ENCODE assay signal across 10 cellular contexts in the genomic region with DNA sequence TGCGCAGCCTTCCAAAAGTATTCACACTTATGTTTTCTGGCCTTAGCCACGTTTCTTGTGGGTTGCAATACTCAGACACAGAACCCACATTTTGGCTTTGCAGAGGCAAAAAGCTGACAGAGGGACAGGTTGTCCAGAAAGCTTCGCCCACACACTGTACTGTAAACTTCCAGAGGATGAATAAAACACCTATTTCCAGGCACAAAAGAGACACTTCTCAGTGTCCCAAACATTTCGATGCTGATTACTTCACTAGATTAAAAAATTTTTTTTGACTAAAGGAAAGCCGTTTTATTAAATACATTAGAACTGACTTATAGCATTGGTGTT. TPM values are rescaled to one million over a fixed set of nuclear protein-coding genes. Genes with fewer than 3 reads are reported as not detected.
DNase-seq lines count a peak whose midpoint lies in the region; ATAC-seq, FAIRE-seq and TF ChIP-seq lines count a peak whose summit lies in the region.
"Had no signal": no experiment of that assay in that cellular context is flagged by ENCODE, and none has a peak within 500 bp of the region (broad histone marks: within the 10 kb centered on the region; RNA-seq: fewer than 3 reads in every experiment).

No MANE protein-coding gene starts in this region.

- DNase-seq in stimulated activated naive CD8-positive, alpha-beta T cell treated with anti-CD3 and anti-CD28 coated beads, Interleukin-15, Interleukin-2, amounts not matched to agents 100 U/mL and 50 U/mL, for 24 hours, result no peak
- DNase-seq in GM12878 (ENCODE audit: low read depth, low spot score) (peak; percentile 15), NCI-H526 treated with DMSO at 0.1 percent for 48 hours (lab: John Stamatoyannopoulos, UW) (no peak), SKM-1 (lab: John Stamatoyannopoulos, UW; ENCODE audit: unreplicated experiment) (no peak)
- DNase-seq: NCI-H446 treated with DMSO at 0.1 percent for 48 hours had no signal

- H3K27me3 ChIP-seq in GM12878 (replicated peaks in 1 of 2; ENCODE audit: control insufficient read depth in 2 of 2, insufficient read depth in 2 of 2, low read length in 1 of 2) (no peaks in the 10 kb centered on the region), mucosa of rectum (ENCODE audit: control insufficient read depth in 2 of 2, insufficient read depth in 2 of 2, low read length in 2 of 2) (no peaks in the 10 kb centered on the region)
- H3K27me3 ChIP-seq: SJSA1 had no signal

- no peak overlapping the region for H3K4me2 ChIP-seq in GM12878 (ENCODE audit: control insufficient read depth, insufficient read depth)

- H3K4me1 Mint-ChIP-seq in stimulated activated naive CD8-positive, alpha-beta T cell treated with anti-CD3 and anti-CD28 coated beads, Interleukin-15, Interleukin-2, amounts not matched to agents 100 ng/mL and 50 ng/mL, for 24 hours (ENCODE audit: low read depth), result peaks cover 16% of the 10 kb centered on the region

- no peak for ATAC-seq in stimulated activated naive CD8-positive, alpha-beta T cell treated with anti-CD3 and anti-CD28 coated beads, Interleukin-15, Interleukin-2, amounts not matched to agents 100 U/mL and 50 U/mL, for 24 hours
- ATAC-seq in GM12878, result no peak
- no peak for ATAC-seq in HG03571 (IDR thresholded peaks at IDR 0.05; ENCODE audit: unreplicated experiment)
- ATAC-seq in HG03095 (IDR thresholded peaks at IDR 0.05; ENCODE audit: unreplicated experiment), result no peak

- no peak for TF ChIP-seq CTCF in GM12878 (IDR thresholded peaks at IDR 0.05 in 2 of 3, conservative IDR thresholded peaks at IDR 0.05 in 1 of 3; ENCODE audit: control insufficient read depth in 2 of 3, extremely low read depth in 1 of 3, insufficient read depth in 1 of 3, low read depth in 3 of 3, low read length in 3 of 3)

- SMC1A ChIA-PET in GM12878 (lab: Charles Lee; ENCODE audit: uncharacterized antibody, unreplicated experiment), result interaction anchor here (0.7 to 1.3 kb wide), 4 partner anchors 34 to 74 kb away, joined by 3 to 4 read pairs (median 3); a partner anchor contains a TSS

- FAIRE-seq in GM12878 (lab: Jason Lieb, UNC), result no peak

- BruUV-seq in GM12878 (replicated peaks; lab: Mats Ljungman, UMichigan), result no TSS peak

- POLR2A ChIA-PET in GM12878 (lab: Charles Lee), result interaction anchor here (0.6 to 0.8 kb wide), 2 partner anchors 29 to 486 kb away, joined by 3 to 5 read pairs; no protein-coding TSS in a partner anchor

- H3K36me3 ChIP-seq in GM12878 (ENCODE audit: control insufficient read depth in 2 of 2, insufficient read depth in 2 of 2, low read length in 1 of 2) (no peaks in the 10 kb centered on the region), mucosa of rectum (ENCODE audit: control insufficient read depth in 2 of 2, insufficient read depth in 2 of 2, low read length in 2 of 2) (no peaks in the 10 kb centered on the region)
- H3K36me3 ChIP-seq: SJSA1 had no signal

- H3K9ac ChIP-seq in GM12878 (ENCODE audit: control insufficient read depth, insufficient read depth, low read length), result no peak overlapping the region
- H3K9ac ChIP-seq in mucosa of rectum (ENCODE audit: low read depth in 1 of 2, low read length in 2 of 2), result no peak overlapping the region

- peak overlapping the region; percentile 41 for H3K4me3 Mint-ChIP-seq in stimulated activated naive CD8-positive, alpha-beta T cell treated with anti-CD3 and anti-CD28 coated beads, Interleukin-15, Interleukin-2, amounts not matched to agents 100 ng/mL and 50 ng/mL, for 24 hours

- H3K27ac ChIP-seq in GM12878 (ENCODE audit: control insufficient read depth, insufficient read depth), result no peak overlapping the region
- no peak overlapping the region for H3K27ac ChIP-seq in mucosa of rectum (ENCODE audit: low read depth in 2 of 2, low read length in 2 of 2)
- H3K27ac ChIP-seq: SJSA1 had no signal

- no peaks in the 10 kb centered on the region for H3K4me1 ChIP-seq in GM12878 (ENCODE audit: control insufficient read depth, insufficient read depth, low read length)
- peaks cover 3 to 7% of the 10 kb centered on the region in 2 donors for H3K4me1 ChIP-seq in mucosa of rectum (ENCODE audit: control insufficient read depth in 2 of 2, insufficient read depth in 2 of 2, low read length in 2 of 2)

- TF ChIP-seq RAD21 in GM12878 (IDR thresholded peaks at IDR 0.05; ENCODE audit: insufficient read depth, low read depth, low read length), result no peak

- intact Hi-C loops in GM12878 (cut with micrococcal nuclease; ENCODE audit: unreplicated experiment), result loop anchor here (1.0 kb wide), 1 partner anchor 68 kb away; no protein-coding TSS in a partner anchor

- H3K36me3 Mint-ChIP-seq in stimulated activated naive CD8-positive, alpha-beta T cell treated with anti-CD3 and anti-CD28 coated beads, Interleukin-15, Interleukin-2, amounts not matched to agents 100 ng/mL and 50 ng/mL, for 24 hours (ENCODE audit: low read depth), result no peaks in the 10 kb centered on the region

- peaks cover 4% of the 10 kb centered on the region for H3K27me3 Mint-ChIP-seq in stimulated activated naive CD8-positive, alpha-beta T cell treated with anti-CD3 and anti-CD28 coated beads, Interleukin-15, Interleukin-2, amounts not matched to agents 100 ng/mL and 50 ng/mL, for 24 hours

- in situ Hi-C loops in GM12878 (cut with MboI), result no loop called here

- peak overlapping the region; percentile 59 for H3K27ac Mint-ChIP-seq in stimulated activated naive CD8-positive, alpha-beta T cell treated with anti-CD3 and anti-CD28 coated beads, Interleukin-15, Interleukin-2, amounts not matched to agents 100 ng/mL and 50 ng/mL, for 24 hours

- no peak for TF ChIP-seq EP300 in GM12878 (IDR thresholded peaks at IDR 0.05; ENCODE audit: borderline replicate concordance in 1 of 2, control insufficient read depth in 1 of 2, low read depth in 2 of 2, low read length in 2 of 2)

- RAD21 ChIA-PET in GM12878 (lab: Charles Lee; ENCODE audit: unreplicated experiment), result interaction anchor here (0.6 to 1.3 kb wide), 9 partner anchors 19 to 267 kb away, joined by 3 to 5 read pairs (median 3); a partner anchor contains a TSS

- H3K4me3 ChIP-seq in GM12878 (no peak overlapping the region), mucosa of rectum (ENCODE audit: low read length in 2 of 2) (peak overlapping the region; percentile 43 to 60)
- H3K4me3 ChIP-seq: SJSA1 had no signal

- no peaks in the 10 kb centered on the region for H3K9me3 Mint-ChIP-seq in stimulated activated naive CD8-positive, alpha-beta T cell treated with anti-CD3 and anti-CD28 coated beads, Interleukin-15, Interleukin-2, amounts not matched to agents 100 ng/mL and 50 ng/mL, for 24 hours

- CTCF ChIA-PET in GM12878 (lab: Yijun Ruan, JAX), result interaction anchor here (0.6 to 1.8 kb wide), 23 partner anchors 10 to 229 kb away, joined by 3 to 18 read pairs (median 4); a partner anchor contains a TSS

- no peaks in the 10 kb centered on the region for H3K79me2 ChIP-seq in GM12878 (ENCODE audit: control insufficient read depth, insufficient read depth, low read length)

- WGBS in GM12878 (ENCODE audit: insufficient coverage, insufficient replicate concordance, low lambda C conversion rate, missing lambda C conversion rate), result 26% methylated on average over 5 of the region's 5 CpGs

- no peak for TF ChIP-seq POLR2A in GM12878 (IDR thresholded peaks at IDR 0.05; ENCODE audit: low read depth, low read length)

- H2AFZ ChIP-seq in GM12878 (ENCODE audit: control insufficient read depth, low read depth, low read length), result no peak overlapping the region

- no peaks in the 10 kb centered on the region for H4K20me1 ChIP-seq in GM12878 (ENCODE audit: control insufficient read depth, insufficient read depth)

- H3K9me3 ChIP-seq in GM12878 (replicated peaks; ENCODE audit: control insufficient read depth, insufficient read depth, low read length), result no peaks in the 10 kb centered on the region
- H3K9me3 ChIP-seq in mucosa of rectum (ENCODE audit: control insufficient read depth in 2 of 2, low read length in 2 of 2), result no peaks in the 10 kb centered on the region
- H3K9me3 ChIP-seq: SJSA1 had no signal

TF ChIP-seq in GM12878, 131 proteins besides CTCF, POLR2A, EP300 and RAD21 (continues in another document):
- TF ChIP-seq MXI1 (IDR thresholded peaks at IDR 0.05; ENCODE audit: low read depth, low read length) (no peak), BHLHE40 (IDR thresholded peaks at IDR 0.05; ENCODE audit: borderline replicate concordance in 1 of 2, low read depth in 2 of 2, low read length in 1 of 2) (peak; percentile 40 to 73; a peak in 2 of 4 replicates)

RNA-seq across cellular contexts. Expression of a gene that starts 28.0 kb away (rescaled TPM):
- 14.7 and 18.0 TPM in 2 replicates for total RNA-seq in GM12878 (2013; cell fraction: nucleolus; rRNA removed)
- 6.7 and 8.8 TPM in 2 replicates for total RNA-seq in GM12878 (2014; rRNA removed)
- total RNA-seq in GM12878 (2014; rRNA removed; fragmentation: Illumina TruSeq; extraction: Trizol), result 9.0 and 10.6 TPM in 2 replicates
- total RNA-seq in GM12878 (2021), result 5.2 and 5.8 TPM in 2 replicates
- 2.3 TPM for polyA plus RNA-seq in GM12878 (2011; ENCODE audit: low read depth)
- 10.3 and 12.0 TPM in 2 replicates for polyA plus RNA-seq in GM12878 (2011; rRNA removed)
- 4.8 and 6.5 TPM in 2 replicates for polyA plus RNA-seq in GM12878 (2011; cell fraction: cytosol; rRNA removed)
- polyA plus RNA-seq in GM12878 (2011; cell fraction: nucleus; rRNA removed), result 5.1 and 6.1 TPM in 2 replicates
- 2.2 and 3.3 TPM in 2 replicates for polyA plus RNA-seq in GM12878 (2012)
- polyA plus RNA-seq in GM12878 (2014; fragmentation: Illumina TruSeq; extraction: Trizol), result 10.7 and 13.1 TPM in 2 replicates
- polyA plus RNA-seq in GM12878 (2014; fragmentation: Nextera tagmentation; extraction: Ambion mirVana), result 1 to 10 TPM; 9.1 to 9.4 TPM
- polyA plus RNA-seq in GM12878 (2014; rRNA removed), result 7.5 and 8.2 TPM in 2 replicates
- polyA plus RNA-seq in GM12878 (2016; fragmentation: Nextera tagmentation; extraction: Ambion mirVana), result 1 to 10 TPM; 6.1 to 8.4 TPM
- 5.5 and 6.1 TPM in 2 replicates for polyA minus RNA-seq in GM12878 (2011; rRNA and poly(A)+ RNA removed)
- 2.1 and 2.5 TPM in 2 replicates for polyA minus RNA-seq in GM12878 (2011; cell fraction: cytosol; rRNA and poly(A)+ RNA removed)
- 5.7 and 11.7 TPM in 2 replicates for polyA minus RNA-seq in GM12878 (2011; cell fraction: nucleus; rRNA and poly(A)+ RNA removed)

RNA-seq across cellular contexts. Expression of a gene that starts 30.3 kb away (rescaled TPM):
- total RNA-seq in GM12878 (2013; cell fraction: nucleolus; rRNA removed), result 50.9 and 55.7 TPM in 2 replicates
- total RNA-seq in GM12878 (2014; rRNA removed) (68.6 and 83.4 TPM in 2 replicates), GM12878 (2014; rRNA removed; fragmentation: Illumina TruSeq; extraction: Trizol) (83.2 and 85.3 TPM in 2 replicates), GM12878 (2021) (62.9 and 65.5 TPM in 2 replicates)
- polyA plus RNA-seq in GM12878 (2011; ENCODE audit: low read depth), result 32.4 TPM
- polyA plus RNA-seq in GM12878 (2011; rRNA removed) (92.2 and 121 TPM in 2 replicates), GM12878 (2014; fragmentation: Illumina TruSeq; extraction: Trizol) (76.5 and 84.2 TPM in 2 replicates), GM12878 (2014; fragmentation: Nextera tagmentation; extraction: Ambion mirVana) (100 to 1,000 TPM; 167 to 224 TPM), GM12878 (2014; rRNA removed) (68.3 and 94.2 TPM in 2 replicates), GM12878 (2016; fragmentation: Nextera tagmentation; extraction: Ambion mirVana) (100 to 1,000 TPM; 120 to 123 TPM)
- polyA plus RNA-seq in GM12878 (2011; cell fraction: cytosol; rRNA removed), result 48.6 and 54.9 TPM in 2 replicates
- 33.9 and 44.6 TPM in 2 replicates for polyA plus RNA-seq in GM12878 (2011; cell fraction: nucleus; rRNA removed)
- 38.7 and 47.0 TPM in 2 replicates for polyA plus RNA-seq in GM12878 (2012)
- 36.3 and 42.7 TPM in 2 replicates for polyA minus RNA-seq in GM12878 (2011; rRNA and poly(A)+ RNA removed)
- polyA minus RNA-seq in GM12878 (2011; cell fraction: cytosol; rRNA and poly(A)+ RNA removed), result 13.9 and 20.2 TPM in 2 replicates
- 18.6 and 28.8 TPM in 2 replicates for polyA minus RNA-seq in GM12878 (2011; cell fraction: nucleus; rRNA and poly(A)+ RNA removed)
